Comparison of ENCODE assay signal across 8 cellular contexts in genomic region chr2:127085260-127085666, GRCh38. TPM values are rescaled to one million over a fixed set of nuclear protein-coding genes. Genes with fewer than 3 reads are reported as not detected.
DNase-seq lines count a peak whose midpoint lies in the region; ATAC-seq and TF ChIP-seq lines count a peak whose summit lies in the region.

No MANE protein-coding gene starts in this region.

- H3K27ac Mint-ChIP-seq in brain (peak overlapping the region in 3 of 5 experiments; percentile 77 to 96 (median 89)), nephron progenitor cell (peak overlapping the region; percentile 31)

- ATAC-seq in GM21360 (IDR thresholded peaks at IDR 0.05; ENCODE audit: unreplicated experiment) (peak; percentile 24), GM21423 (IDR thresholded peaks at IDR 0.05; ENCODE audit: unreplicated experiment) (no peak)

- H3K4me3 Mint-ChIP-seq in brain (peak overlapping the region in 3 of 5 experiments; percentile 17 to 66 (median 60)), nephron progenitor cell (peak overlapping the region; percentile 37)

- peaks cover 15% of the 10 kb centered on the region for H3K36me3 Mint-ChIP-seq in brain
- peaks cover 12% of the 10 kb centered on the region for H3K36me3 Mint-ChIP-seq in nephron progenitor cell (ENCODE audit: low read depth)

- DNase-seq in M059J (ENCODE audit: low read depth): peak; percentile 67
- no peak for DNase-seq in nephron progenitor cell
- no peak for DNase-seq in DMS53 (lab: John Stamatoyannopoulos, UW)
- no peak for DNase-seq in activated effector memory CD4-positive, alpha-beta T cell treated with Interleukin-2 at 50 U/mL for 16 hours
- DNase-seq in NCI-H187 (lab: John Stamatoyannopoulos, UW): no peak

- no peaks in the 10 kb centered on the region for H3K27me3 Mint-ChIP-seq in brain
- peaks cover 6% of the 10 kb centered on the region for H3K27me3 Mint-ChIP-seq in nephron progenitor cell (ENCODE audit: low read depth, poor library complexity)

- H3K4me1 Mint-ChIP-seq in brain (peaks cover 78% of the 10 kb centered on the region), nephron progenitor cell (peaks cover 84% of the 10 kb centered on the region)

- H3K9me3 Mint-ChIP-seq in brain (peaks cover 0 to 5% (median 0%) of the 10 kb centered on the region in 5 experiments), nephron progenitor cell (no peaks in the 10 kb centered on the region)

- no peak for TF ChIP-seq CTCF in brain (conservative IDR thresholded peaks at IDR 0.05)
- no peak for TF ChIP-seq CTCF in nephron progenitor cell (IDR thresholded peaks at IDR 0.05)

RNA-seq across cellular contexts. Expression of gene BIN1, which starts 21.7 kb away (rescaled TPM):
- 36.3 and 51.1 TPM in 2 replicates for total RNA-seq in M059J (2014; rRNA removed; shearing (Covaris generic))
- polyA plus RNA-seq in brain (ENCODE audit: insufficient read depth, low read depth, low replicate concordance): 145 TPM
